1 cellular context compared by ENCODE assay signal in the genomic region with DNA sequence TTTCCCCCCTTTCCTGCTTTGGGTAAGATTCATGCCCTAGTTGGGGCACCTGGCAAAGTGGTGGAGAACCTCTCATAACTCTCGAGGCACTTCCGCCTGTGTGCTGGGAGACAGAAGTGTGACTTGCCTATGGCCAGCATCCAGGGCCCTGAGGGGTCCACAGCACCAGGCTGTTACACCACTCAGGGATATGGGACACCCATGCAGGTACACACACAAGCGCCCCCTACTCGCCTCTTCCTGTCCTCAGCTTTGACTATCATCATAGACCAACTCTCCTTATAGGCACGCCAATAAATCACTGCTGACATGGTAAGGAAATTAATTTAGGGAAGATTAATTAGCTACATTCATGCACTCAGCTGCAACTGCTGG.
TF ChIP-seq lines count a peak whose summit lies in the region.

No MANE protein-coding gene starts in this region.

TF ChIP-seq in IMR-90, 13 proteins besides CTCF, POLR2A, EP300 and RAD21:
- TF ChIP-seq FOS (IDR thresholded peaks at IDR 0.05; ENCODE audit: low read depth, low read length) = no peak
- TF ChIP-seq, protein P1, sequence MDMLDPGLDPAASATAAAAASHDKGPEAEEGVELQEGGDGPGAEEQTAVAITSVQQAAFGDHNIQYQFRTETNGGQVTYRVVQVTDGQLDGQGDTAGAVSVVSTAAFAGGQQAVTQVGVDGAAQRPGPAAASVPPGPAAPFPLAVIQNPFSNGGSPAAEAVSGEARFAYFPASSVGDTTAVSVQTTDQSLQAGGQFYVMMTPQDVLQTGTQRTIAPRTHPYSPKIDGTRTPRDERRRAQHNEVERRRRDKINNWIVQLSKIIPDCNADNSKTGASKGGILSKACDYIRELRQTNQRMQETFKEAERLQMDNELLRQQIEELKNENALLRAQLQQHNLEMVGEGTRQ (IDR thresholded peaks at IDR 0.05; ENCODE audit: low read depth, low read length) = no peak
- TF ChIP-seq RFX5 (IDR thresholded peaks at IDR 0.05; ENCODE audit: low read depth, low read length) = no peak
- no peak for TF ChIP-seq MXI1 (IDR thresholded peaks at IDR 0.05; ENCODE audit: borderline replicate concordance, low read depth, low read length)
- no peak for TF ChIP-seq MAFK (IDR thresholded peaks at IDR 0.05; ENCODE audit: low read depth, low read length)
- TF ChIP-seq NFE2L2 (IDR thresholded peaks at IDR 0.05; ENCODE audit: low read depth, low read length) = no peak
- TF ChIP-seq CHD1 (IDR thresholded peaks at IDR 0.05; ENCODE audit: low read depth, low read length) = no peak
- no peak for TF ChIP-seq BHLHE40 (IDR thresholded peaks at IDR 0.05; ENCODE audit: low read depth, low read length)
- no peak for TF ChIP-seq SMC3 (IDR thresholded peaks at IDR 0.05; ENCODE audit: low read depth, low read length)
- TF ChIP-seq, protein P2, sequence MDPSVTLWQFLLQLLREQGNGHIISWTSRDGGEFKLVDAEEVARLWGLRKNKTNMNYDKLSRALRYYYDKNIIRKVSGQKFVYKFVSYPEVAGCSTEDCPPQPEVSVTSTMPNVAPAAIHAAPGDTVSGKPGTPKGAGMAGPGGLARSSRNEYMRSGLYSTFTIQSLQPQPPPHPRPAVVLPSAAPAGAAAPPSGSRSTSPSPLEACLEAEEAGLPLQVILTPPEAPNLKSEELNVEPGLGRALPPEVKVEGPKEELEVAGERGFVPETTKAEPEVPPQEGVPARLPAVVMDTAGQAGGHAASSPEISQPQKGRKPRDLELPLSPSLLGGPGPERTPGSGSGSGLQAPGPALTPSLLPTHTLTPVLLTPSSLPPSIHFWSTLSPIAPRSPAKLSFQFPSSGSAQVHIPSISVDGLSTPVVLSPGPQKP (IDR thresholded peaks at IDR 0.05; ENCODE audit: borderline replicate concordance, low read depth, low read length) = no peak
- no peak for TF ChIP-seq RCOR1 (IDR thresholded peaks at IDR 0.05; ENCODE audit: insufficient replicate concordance, low read length)
- TF ChIP-seq CEBPB (IDR thresholded peaks at IDR 0.05; ENCODE audit: low read depth, low read length) = no peak
- no peak for TF ChIP-seq MAZ (IDR thresholded peaks at IDR 0.05; ENCODE audit: borderline replicate concordance, low read depth, low read length)
TF ChIP-seq in IMR-90: peak in this region for 0.
